In the genomic region with DNA sequence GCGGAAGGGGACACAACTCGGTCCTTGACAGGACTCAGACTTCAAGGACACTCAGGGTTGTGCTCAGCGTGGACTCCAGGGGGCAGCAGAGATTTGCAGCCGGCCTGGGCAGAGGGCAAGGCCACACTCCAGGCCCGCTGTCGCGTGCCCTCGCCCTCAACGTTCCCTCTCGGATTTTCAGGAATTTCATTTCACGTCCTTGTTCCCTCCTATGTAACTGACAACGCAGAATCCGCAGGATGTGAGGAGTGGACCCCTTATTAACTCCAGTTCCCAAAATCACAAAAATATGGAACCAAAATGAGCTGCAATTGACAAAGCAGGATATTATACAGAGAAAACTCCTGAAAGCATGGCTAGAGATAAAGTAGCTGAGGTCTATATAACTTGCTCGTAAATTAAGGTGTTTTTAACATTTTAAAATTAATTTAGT, we compare ENCODE assay signal across 8 cellular contexts. TPM values are rescaled to one million over a fixed set of nuclear protein-coding genes. Genes with fewer than 3 reads are reported as not detected.
DNase-seq lines count a peak whose midpoint lies in the region; ATAC-seq and TF ChIP-seq lines count a peak whose summit lies in the region.

No MANE protein-coding gene starts in this region.

- no peak overlapping the region for H3K27ac Mint-ChIP-seq in activated CD4-positive, alpha-beta memory T cell treated with anti-CD3 and anti-CD28 coated beads for 36 hours

- H3K9me3 ChIP-seq in mucosa of descending colon, result no peaks in the 10 kb centered on the region

- intact Hi-C loops in activated CD4-positive, alpha-beta memory T cell treated with anti-CD3 and anti-CD28 coated beads for 36 hours (cut with micrococcal nuclease), result loop anchor here (1.0 kb wide), 2 partner anchors 135 to 324 kb away; no protein-coding TSS in a partner anchor
- intact Hi-C loops in mucosa of descending colon (cut with DNase I, micrococcal nuclease), result loop anchor here (5.0 to 10.0 kb wide), 2 partner anchors 324 to 327 kb away; no protein-coding TSS in a partner anchor

- H3K36me3 Mint-ChIP-seq in activated CD4-positive, alpha-beta memory T cell treated with anti-CD3 and anti-CD28 coated beads for 36 hours, result no peaks in the 10 kb centered on the region

- H3K36me3 ChIP-seq in BJ (ENCODE audit: control insufficient read depth, insufficient read depth, low read length) (no peaks in the 10 kb centered on the region), mucosa of descending colon (ENCODE audit: low read depth) (no peaks in the 10 kb centered on the region)

- no peaks in the 10 kb centered on the region for H3K4me1 Mint-ChIP-seq in activated CD4-positive, alpha-beta memory T cell treated with anti-CD3 and anti-CD28 coated beads for 36 hours (ENCODE audit: low read depth)

- no peak overlapping the region for H3K4me3 Mint-ChIP-seq in activated CD4-positive, alpha-beta memory T cell treated with anti-CD3 and anti-CD28 coated beads for 36 hours

- H3K27me3 Mint-ChIP-seq in activated CD4-positive, alpha-beta memory T cell treated with anti-CD3 and anti-CD28 coated beads for 36 hours, result peaks cover 15% of the 10 kb centered on the region

- H3K9me3 Mint-ChIP-seq in activated CD4-positive, alpha-beta memory T cell treated with anti-CD3 and anti-CD28 coated beads for 36 hours, result no peaks in the 10 kb centered on the region

- POLR2A ChIA-PET in BJ (lab: Charles Lee), result no interaction called here
- POLR2A ChIA-PET in activated CD4-positive, alpha-beta memory T cell treated with anti-CD3 and anti-CD28 coated beads for 36 hours (lab: Charles Lee), result no interaction called here

- H3K4me1 ChIP-seq in mucosa of descending colon (ENCODE audit: low read depth), result no peaks in the 10 kb centered on the region

- TF ChIP-seq CTCF in BJ (IDR thresholded peaks at IDR 0.05; ENCODE audit: insufficient read depth, low read depth, low read length) (peak; percentile 96), mucosa of descending colon (IDR thresholded peaks at IDR 0.05) (peak; percentile 76)

- H3K4me3 ChIP-seq in BJ (ENCODE audit: low read depth, low read length), result no peak overlapping the region
- H3K4me3 ChIP-seq in mucosa of descending colon, result no peak overlapping the region

- peaks cover 6% of the 10 kb centered on the region for H3K27me3 ChIP-seq in BJ (ENCODE audit: control insufficient read depth, insufficient read depth, low read length)

- no peak for DNase-seq in BJ (ENCODE audit: low read depth)
- DNase-seq in NCI-H69 (lab: John Stamatoyannopoulos, UW), result peak; percentile 72
- DNase-seq in activated CD4-positive, alpha-beta memory T cell treated with anti-CD3 and anti-CD28 coated beads for 36 hours, result peak; percentile 81
- DNase-seq in effector CD8-positive, alpha-beta T cell (lab: John Stamatoyannopoulos, UW), result peak; percentile 27
- DNase-seq in mucosa of descending colon, result peak; percentile 70 to 83 (median 79)
- peak; percentile 40 to 43 for DNase-seq in stimulated activated CD8-positive, alpha-beta memory T cell treated with anti-CD3 and anti-CD28 coated beads, Interleukin-7, amount 100 ng/mL, for 4 hours (ENCODE audit: low read depth in 2 of 2)

- ATAC-seq in GM18909 (IDR thresholded peaks at IDR 0.05; ENCODE audit: poor library complexity, unreplicated experiment) (peak; percentile 96), HG03097 (IDR thresholded peaks at IDR 0.05; ENCODE audit: low FRiP score, unreplicated experiment) (peak; percentile 97), mucosa of descending colon (peak; percentile 98)

- CTCF ChIA-PET in BJ (lab: Yijun Ruan, JAX), result interaction anchor here (0.6 to 5.4 kb wide), 33 partner anchors 8 to 469 kb away, joined by 3 to 146 read pairs (median 4); no protein-coding TSS in a partner anchor
- CTCF ChIA-PET in activated CD4-positive, alpha-beta memory T cell treated with anti-CD3 and anti-CD28 coated beads for 36 hours (lab: Charles Lee), result interaction anchor here (0.5 to 5.6 kb wide), 29 partner anchors 8 to 469 kb away, joined by 3 to 117 read pairs (median 4); no protein-coding TSS in a partner anchor

RNA-seq across cellular contexts. Expression of a gene that starts 21.0 kb away (rescaled TPM):
- polyA plus RNA-seq in BJ (2011; rRNA removed), result 151 and 190 TPM in 2 replicates
- polyA minus RNA-seq in BJ (2011; rRNA and poly(A)+ RNA removed), result 58.0 and 61.2 TPM in 2 replicates
- 100 to 1,000 TPM; 115 to 117 TPM for total RNA-seq in activated CD4-positive, alpha-beta memory T cell treated with anti-CD3 and anti-CD28 coated beads for 36 hours
- total RNA-seq in mucosa of descending colon, result 10 to 100 TPM; 53.3 to 63.7 (median 55.4) TPM
